ENCODE assay signal across 1 cellular context in the genomic region with DNA sequence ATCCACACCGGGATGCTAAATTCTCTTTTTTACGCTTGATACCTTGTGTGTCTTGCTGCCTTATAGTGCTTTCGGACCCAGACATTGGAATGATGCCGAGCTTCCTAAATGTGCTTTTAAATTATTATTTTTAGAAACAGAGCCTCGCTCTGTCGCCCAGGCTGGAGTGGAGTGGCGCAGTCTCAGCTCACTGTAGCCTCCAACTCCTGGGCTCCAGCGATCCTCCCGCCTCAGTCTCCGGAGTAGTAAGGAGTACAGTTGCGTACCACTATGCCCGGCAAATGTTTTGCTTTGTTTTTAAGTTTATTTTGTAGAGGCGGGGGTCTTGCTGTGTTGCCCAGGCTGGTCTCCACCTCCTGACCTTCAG.
TF ChIP-seq lines count a peak whose summit lies in the region.

No MANE protein-coding gene starts in this region.

TF ChIP-seq in GM23338, 12 proteins besides CTCF, POLR2A, EP300 and RAD21 (continued from another document):
- TF ChIP-seq ZNF462 (CRISPR knock-in tag; IDR thresholded peaks at IDR 0.05) (no peak), ETS1 (IDR thresholded peaks at IDR 0.05) (no peak), NANOG (IDR thresholded peaks at IDR 0.05; ENCODE audit: borderline replicate concordance) (no peak), EZH2 (IDR thresholded peaks at IDR 0.05; ENCODE audit: low read depth, unreplicated experiment) (no peak), JUNB (IDR thresholded peaks at IDR 0.05; ENCODE audit: unreplicated experiment) (no peak), ZNF114 (CRISPR knock-in tag; IDR thresholded peaks at IDR 0.05) (no peak)
- TF ChIP-seq, protein P1, sequence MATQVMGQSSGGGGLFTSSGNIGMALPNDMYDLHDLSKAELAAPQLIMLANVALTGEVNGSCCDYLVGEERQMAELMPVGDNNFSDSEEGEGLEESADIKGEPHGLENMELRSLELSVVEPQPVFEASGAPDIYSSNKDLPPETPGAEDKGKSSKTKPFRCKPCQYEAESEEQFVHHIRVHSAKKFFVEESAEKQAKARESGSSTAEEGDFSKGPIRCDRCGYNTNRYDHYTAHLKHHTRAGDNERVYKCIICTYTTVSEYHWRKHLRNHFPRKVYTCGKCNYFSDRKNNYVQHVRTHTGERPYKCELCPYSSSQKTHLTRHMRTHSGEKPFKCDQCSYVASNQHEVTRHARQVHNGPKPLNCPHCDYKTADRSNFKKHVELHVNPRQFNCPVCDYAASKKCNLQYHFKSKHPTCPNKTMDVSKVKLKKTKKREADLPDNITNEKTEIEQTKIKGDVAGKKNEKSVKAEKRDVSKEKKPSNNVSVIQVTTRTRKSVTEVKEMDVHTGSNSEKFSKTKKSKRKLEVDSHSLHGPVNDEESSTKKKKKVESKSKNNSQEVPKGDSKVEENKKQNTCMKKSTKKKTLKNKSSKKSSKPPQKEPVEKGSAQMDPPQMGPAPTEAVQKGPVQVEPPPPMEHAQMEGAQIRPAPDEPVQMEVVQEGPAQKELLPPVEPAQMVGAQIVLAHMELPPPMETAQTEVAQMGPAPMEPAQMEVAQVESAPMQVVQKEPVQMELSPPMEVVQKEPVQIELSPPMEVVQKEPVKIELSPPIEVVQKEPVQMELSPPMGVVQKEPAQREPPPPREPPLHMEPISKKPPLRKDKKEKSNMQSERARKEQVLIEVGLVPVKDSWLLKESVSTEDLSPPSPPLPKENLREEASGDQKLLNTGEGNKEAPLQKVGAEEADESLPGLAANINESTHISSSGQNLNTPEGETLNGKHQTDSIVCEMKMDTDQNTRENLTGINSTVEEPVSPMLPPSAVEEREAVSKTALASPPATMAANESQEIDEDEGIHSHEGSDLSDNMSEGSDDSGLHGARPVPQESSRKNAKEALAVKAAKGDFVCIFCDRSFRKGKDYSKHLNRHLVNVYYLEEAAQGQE (IDR thresholded peaks at IDR 0.05; ENCODE audit: unreplicated experiment), result no peak
